17 cellular contexts compared by ENCODE assay signal in genomic region chr11:1891831-1892115, GRCh38. TPM values are rescaled to one million over a fixed set of nuclear protein-coding genes. Genes with fewer than 3 reads are reported as not detected.
DNase-seq lines count a peak whose midpoint lies in the region; ATAC-seq and TF ChIP-seq lines count a peak whose summit lies in the region.
"Had no signal": no experiment of that assay in that cellular context is flagged by ENCODE, and none has a peak within 500 bp of the region (broad histone marks: within the 10 kb centered on the region; RNA-seq: fewer than 3 reads in every experiment).

TSS of gene PRR33 (minus strand) at chr11:1891895. CDS start at chr11:1890584, 1,311 bp downstream.

- H4K20me1 ChIP-seq in DND-41 (ENCODE audit: insufficient read depth, low read length) = no peaks in the 10 kb centered on the region

- no peak within 1 kb of the TSS for H3K27ac ChIP-seq in CD4-positive, CD25-positive, alpha-beta regulatory T cell (ENCODE audit: insufficient read depth, low read length, poor library complexity, severe bottlenecking)
- peak within 1 kb of the TSS; percentile 90; the same call in 1 of the 2 replicates for H3K27ac ChIP-seq in DND-41 (ENCODE audit: low read length)
- H3K27ac ChIP-seq: left lung, thyroid gland had no signal

- H3K4me1 Mint-ChIP-seq in CD4-positive, CD25-positive, alpha-beta regulatory T cell = peaks cover 0 to 47% (median 15%) of the 10 kb centered on the region in 4 donors
- peaks cover 21% of the 10 kb centered on the region for H3K4me1 Mint-ChIP-seq in activated T-helper 17 cell treated with anti-CD3 and anti-CD28 coated beads, Interleukin-2, amount 50 U/mL, for 72 hours
- peaks cover 22% of the 10 kb centered on the region for H3K4me1 Mint-ChIP-seq in nephron progenitor cell

- no peak for ATAC-seq in CD4-positive, CD25-positive, alpha-beta regulatory T cell (ENCODE audit: low read depth in 2 of 2)
- no peak for ATAC-seq in DND-41 (ENCODE audit: insufficient read depth, low read depth)
- no peak for ATAC-seq in activated T-helper 17 cell treated with anti-CD3 and anti-CD28 coated beads, Interleukin-2, amount 50 U/mL, for 72 hours (replicated peaks)
- ATAC-seq: left lung had no signal

- peaks cover 7% of the 10 kb centered on the region; the same call in 1 of the 2 replicates for H3K79me2 ChIP-seq in DND-41 (ENCODE audit: insufficient read depth, low read length)

- H3K27ac Mint-ChIP-seq in CD4-positive, CD25-positive, alpha-beta regulatory T cell = peak within 1 kb of the TSS in 2 of 3 donors; percentile 78 to 92
- H3K27ac Mint-ChIP-seq in activated T-helper 17 cell treated with anti-CD3 and anti-CD28 coated beads, Interleukin-2, amount 50 U/mL, for 72 hours = peak within 1 kb of the TSS; percentile 43
- peak within 1 kb of the TSS; percentile 36 for H3K27ac Mint-ChIP-seq in nephron progenitor cell

- peak within 1 kb of the TSS; percentile 69 for H3K9ac ChIP-seq in DND-41 (ENCODE audit: low read depth, low read length)

- no peaks in the 10 kb centered on the region for H3K9me3 ChIP-seq in CD4-positive, CD25-positive, alpha-beta regulatory T cell (ENCODE audit: control insufficient read depth in 2 of 2, low read length in 2 of 2)
- H3K9me3 ChIP-seq in DND-41 (ENCODE audit: insufficient read depth, low read length, severe bottlenecking) = no peaks in the 10 kb centered on the region
- H3K9me3 ChIP-seq: left lung, thyroid gland had no signal

- no peak within 1 kb of the TSS for H2AFZ ChIP-seq in DND-41 (ENCODE audit: low read depth, low read length)

- H3K4me1 ChIP-seq in CD4-positive, CD25-positive, alpha-beta regulatory T cell (ENCODE audit: control insufficient read depth, insufficient read depth, low read length, poor library complexity, severe bottlenecking) = peaks cover 37% of the 10 kb centered on the region
- H3K4me1 ChIP-seq in DND-41 (ENCODE audit: insufficient read depth, low read length) = peaks cover 41% of the 10 kb centered on the region
- H3K4me1 ChIP-seq: thyroid gland had no signal

- in situ Hi-C loops in KBM-7 (cut with MboI; ENCODE audit: low pct_unique_long_range_greater_than_20kb, low sequenced_read_pairs) = no loop called here

- H3K36me3 ChIP-seq in CD4-positive, CD25-positive, alpha-beta regulatory T cell (ENCODE audit: control insufficient read depth, insufficient read depth, low read length) = peaks cover 11% of the 10 kb centered on the region
- no peaks in the 10 kb centered on the region; the same call in 1 of the 2 replicates for H3K36me3 ChIP-seq in DND-41 (ENCODE audit: insufficient read depth, low read length)
- H3K36me3 ChIP-seq: thyroid gland had no signal

- no peak within 1 kb of the TSS for H3K4me3 ChIP-seq in CD4-positive, CD25-positive, alpha-beta regulatory T cell (ENCODE audit: low read depth, low read length)
- H3K4me3 ChIP-seq in DND-41 (ENCODE audit: low read depth in 1 of 2, low read length in 2 of 2) = peak within 1 kb of the TSS in 1 of 2 experiments; percentile 59; a peak in 1 of 4 replicates
- H3K4me3 ChIP-seq: left lung, thyroid gland had no signal

- no peaks in the 10 kb centered on the region for H3K9me3 Mint-ChIP-seq in CD4-positive, CD25-positive, alpha-beta regulatory T cell
- H3K9me3 Mint-ChIP-seq in activated T-helper 17 cell treated with anti-CD3 and anti-CD28 coated beads, Interleukin-2, amount 50 U/mL, for 72 hours = no peaks in the 10 kb centered on the region
- H3K9me3 Mint-ChIP-seq in nephron progenitor cell = no peaks in the 10 kb centered on the region

- H3K4me3 Mint-ChIP-seq in CD4-positive, CD25-positive, alpha-beta regulatory T cell = peak within 1 kb of the TSS in 1 of 4 donors; percentile 35
- H3K4me3 Mint-ChIP-seq in activated T-helper 17 cell treated with anti-CD3 and anti-CD28 coated beads, Interleukin-2, amount 50 U/mL, for 72 hours = peak within 1 kb of the TSS; percentile 74
- H3K4me3 Mint-ChIP-seq in nephron progenitor cell = no peak within 1 kb of the TSS

- TF ChIP-seq CTCF in DND-41 (IDR thresholded peaks at IDR 0.05; ENCODE audit: borderline replicate concordance, extremely low read depth, low read length, poor library complexity, severe bottlenecking) = no peak
- TF ChIP-seq CTCF in nephron progenitor cell (IDR thresholded peaks at IDR 0.05) = no peak

- DNase-seq in CD4-positive, CD25-positive, alpha-beta regulatory T cell = no peak
- DNase-seq in DND-41 (no peak), nephron progenitor cell (no peak), KBM-7 (no peak), GM03348 (ENCODE audit: low spot score) (no peak)
- DNase-seq in activated CD8-positive, alpha-beta memory T cell treated with anti-CD3 and anti-CD28 coated beads, Interleukin-2, amount 50 U/mL, for 48 hours = no peak
- DNase-seq: activated CD4-positive, alpha-beta T cell treated with anti-CD3 and anti-CD28 coated beads, Interleukin-2, amount 50 U/mL, for 4 hours; C1 segment of cervical spinal cord; hypothalamus; NCI-H1694; SIG-M5; stimulated activated CD4-positive, alpha-beta T cell treated with anti-CD3 and anti-CD28 coated beads, Interleukin-1b, Interleukin-23, amount 100 ng/mL, for 48 hours; thyroid gland had no signal

- no peaks in the 10 kb centered on the region for H3K27me3 ChIP-seq in CD4-positive, CD25-positive, alpha-beta regulatory T cell (ENCODE audit: control insufficient read depth, insufficient read depth, low read length)
- no peaks in the 10 kb centered on the region for H3K27me3 ChIP-seq in DND-41 (ENCODE audit: insufficient read depth, low read length, poor library complexity)
- H3K27me3 ChIP-seq: thyroid gland had no signal

- peaks cover 8% of the 10 kb centered on the region for H3K27me3 Mint-ChIP-seq in CD4-positive, CD25-positive, alpha-beta regulatory T cell
- no peaks in the 10 kb centered on the region for H3K27me3 Mint-ChIP-seq in activated T-helper 17 cell treated with anti-CD3 and anti-CD28 coated beads, Interleukin-2, amount 50 U/mL, for 72 hours
- H3K27me3 Mint-ChIP-seq in nephron progenitor cell (ENCODE audit: low read depth, poor library complexity) = peaks cover 11% of the 10 kb centered on the region

- H3K36me3 Mint-ChIP-seq in CD4-positive, CD25-positive, alpha-beta regulatory T cell = peaks cover 3% of the 10 kb centered on the region
- H3K36me3 Mint-ChIP-seq in activated T-helper 17 cell treated with anti-CD3 and anti-CD28 coated beads, Interleukin-2, amount 50 U/mL, for 72 hours (ENCODE audit: low read depth) = peaks cover 22% of the 10 kb centered on the region
- no peaks in the 10 kb centered on the region for H3K36me3 Mint-ChIP-seq in nephron progenitor cell (ENCODE audit: low read depth)

- peak within 1 kb of the TSS; percentile 83 for H3K4me2 ChIP-seq in DND-41 (ENCODE audit: insufficient read depth, low read length)

RNA-seq across cellular contexts. Expression of gene PRR33, which starts in this region (rescaled TPM):
- total RNA-seq in CD4-positive, CD25-positive, alpha-beta regulatory T cell = not detected
- under 1 TPM in 3 of 4 donors, not detected in 1; 0.06 to 0.09 (median 0.08) TPM for polyA plus RNA-seq in CD4-positive, CD25-positive, alpha-beta regulatory T cell
- total RNA-seq in activated T-helper 17 cell treated with anti-CD3 and anti-CD28 coated beads, Interleukin-2, amount 50 U/mL, for 72 hours = under 1 TPM in 1 of 2 donors, not detected in 1; 0.11 TPM
- total RNA-seq: Daoy, left lung, renal cortical epithelial cell, thyroid gland had no signal
